In the genomic region with DNA sequence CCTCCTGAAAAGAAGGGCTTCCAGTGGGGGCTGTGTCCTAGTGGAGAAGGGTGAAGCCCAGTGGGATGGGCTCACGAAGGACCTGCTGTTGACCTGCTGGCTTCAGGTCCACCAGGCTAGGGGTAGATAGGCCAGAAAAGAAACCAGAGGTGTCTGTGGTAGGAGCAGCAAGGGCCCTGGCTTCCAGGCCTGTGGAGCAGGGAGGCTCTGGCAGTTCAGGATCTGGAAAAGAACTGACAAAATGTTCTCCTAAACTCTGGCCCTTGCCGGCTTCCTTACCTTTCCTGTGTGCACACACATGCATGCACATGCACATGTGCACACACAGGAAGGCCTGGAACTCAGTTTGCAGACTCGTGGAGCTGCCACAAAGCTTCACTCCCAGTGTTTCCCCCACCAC, we compare ENCODE assay signal across 14 cellular contexts. TPM values are rescaled to one million over a fixed set of nuclear protein-coding genes. Genes with fewer than 3 reads are reported as not detected.
DNase-seq lines count a peak whose midpoint lies in the region; TF ChIP-seq lines count a peak whose summit lies in the region.
"Had no signal": no experiment of that assay in that cellular context is flagged by ENCODE, and none has a peak within 500 bp of the region (broad histone marks: within the 10 kb centered on the region; RNA-seq: fewer than 3 reads in every experiment).

No MANE protein-coding gene starts in this region.

- H3K4me3 ChIP-seq in esophagus (ENCODE audit: low read depth in 1 of 2, low read length in 2 of 2): no peak overlapping the region
- no peak overlapping the region for H3K4me3 ChIP-seq in osteoblast (ENCODE audit: insufficient read depth, low read length)
- H3K4me3 ChIP-seq in tibial nerve: no peak overlapping the region
- H3K4me3 ChIP-seq: K562 had no signal

- no peak for TF ChIP-seq EP300 in tibial nerve (IDR thresholded peaks at IDR 0.05)

- H3K27ac ChIP-seq in angular gyrus (ENCODE audit: low read depth, low read length) (peak overlapping the region; percentile 29), esophagus (ENCODE audit: low read depth in 2 of 2, low read length in 1 of 2) (peak overlapping the region; percentile 18 to 77), osteoblast (ENCODE audit: low read depth, low read length) (peak overlapping the region; percentile 3), tibial nerve (peak overlapping the region in 3 of 4 donors; percentile 11 to 77 (median 68))

- no peaks in the 10 kb centered on the region for H3K27me3 ChIP-seq in esophagus (ENCODE audit: control insufficient read depth in 1 of 2, insufficient read depth in 2 of 2, low read length in 2 of 2)
- H3K27me3 ChIP-seq in osteoblast (ENCODE audit: insufficient read depth, low read length): no peaks in the 10 kb centered on the region
- H3K27me3 ChIP-seq in tibial nerve: no peaks in the 10 kb centered on the region
- H3K27me3 ChIP-seq: brain microvascular endothelial cell had no signal

- no peaks in the 10 kb centered on the region for H3K9me3 ChIP-seq in esophagus (ENCODE audit: control insufficient read depth in 2 of 2, insufficient read depth in 1 of 2, low read depth in 1 of 2, low read length in 1 of 2)
- no peaks in the 10 kb centered on the region for H3K9me3 ChIP-seq in osteoblast (ENCODE audit: low read depth, low read length)
- H3K9me3 ChIP-seq in tibial nerve: no peaks in the 10 kb centered on the region

- peaks cover 3% of the 10 kb centered on the region for H4K20me1 ChIP-seq in osteoblast (ENCODE audit: insufficient read depth, low read length)

- no peak overlapping the region for H2AFZ ChIP-seq in osteoblast (ENCODE audit: low read length)

- H3K36me3 ChIP-seq in esophagus (ENCODE audit: control insufficient read depth in 2 of 2, insufficient read depth in 2 of 2, low read length in 1 of 2): peaks cover 3% of the 10 kb centered on the region in 2 donors
- peaks cover 23% of the 10 kb centered on the region for H3K36me3 ChIP-seq in osteoblast (ENCODE audit: insufficient read depth, low read length)
- H3K36me3 ChIP-seq in tibial nerve: no peaks in the 10 kb centered on the region
- H3K36me3 ChIP-seq: brain microvascular endothelial cell had no signal

- WGBS in esophagus, 2 donors: 77 to 86% methylated on average over 3 of the region's 3 CpGs
- WGBS in tibial nerve, 2 donors: 69 to 79% methylated on average over 3 of the region's 3 CpGs

- DNase-seq in osteoblast (ENCODE audit: insufficient read length, low spot score, missing footprints): no peak
- no peak for DNase-seq in tibial nerve (ENCODE audit: low spot score in 2 of 2)
- no peak for DNase-seq in OCI-M1 (lab: John Stamatoyannopoulos, UW)
- no peak for DNase-seq in occipital lobe (lab: John Stamatoyannopoulos, UW)
- DNase-seq in HT-29 (ENCODE audit: low spot score): no peak
- DNase-seq: activated CD8-positive, alpha-beta memory T cell treated with anti-CD3 and anti-CD28 coated beads for 24 hours; activated effector memory CD4-positive, alpha-beta T cell treated with anti-CD3 and anti-CD28 coated beads, Interleukin-2, amount 50 U/mL, for 16 hours; brain microvascular endothelial cell; kidney glomerular epithelial cell; NCI-H1105; NCI-H226 had no signal

- H3K79me2 ChIP-seq in osteoblast (ENCODE audit: insufficient read depth, low read length): peaks cover 55% of the 10 kb centered on the region

- no peak for TF ChIP-seq POLR2A in tibial nerve (IDR thresholded peaks at IDR 0.05)

- peaks cover 2 to 8% of the 10 kb centered on the region in 2 donors for H3K4me1 ChIP-seq in esophagus (ENCODE audit: control insufficient read depth in 2 of 2, insufficient read depth in 2 of 2, low read length in 1 of 2)
- H3K4me1 ChIP-seq in osteoblast (ENCODE audit: insufficient read depth, low read length): peaks cover 25% of the 10 kb centered on the region
- H3K4me1 ChIP-seq in tibial nerve: peaks cover 0 to 86% (median 38%) of the 10 kb centered on the region in 4 donors

- H3K4me2 ChIP-seq in osteoblast (ENCODE audit: insufficient read depth, low read length): no peak overlapping the region

- TF ChIP-seq CTCF in osteoblast (IDR thresholded peaks at IDR 0.05; ENCODE audit: extremely low read depth, low read depth, low read length): no peak
- TF ChIP-seq CTCF in tibial nerve (IDR thresholded peaks at IDR 0.05): no peak

RNA-seq across cellular contexts. Expression of a gene that starts 49.7 kb away (rescaled TPM):
- 1 to 10 TPM; 3.8 to 6.0 TPM for polyA plus RNA-seq in esophagus
- 115 and 151 TPM in 2 replicates for total RNA-seq in osteoblast
- total RNA-seq in tibial nerve: 10 to 100 TPM; 29.7 to 48.1 (median 35.9) TPM
- total RNA-seq in occipital lobe: 55.2 TPM
- total RNA-seq in HT-29 (2014; rRNA removed; shearing (Covaris generic)): 156 and 181 TPM in 2 replicates

Comparison
In these comparisons a context has a peak if more than half of its experiments do, and no peak if none do; other contexts are left out.
1. H3K27ac ChIP-seq: peak in every context shown above with its lines; median percentile 68 in tibial nerve; 48 in esophagus; 29 in angular gyrus; 3 in osteoblast.